Comparison of ENCODE assay signal across 24 cellular contexts in genomic region chrX:108025954-108026616, GRCh38. TPM values are rescaled to one million over a fixed set of nuclear protein-coding genes. Genes with fewer than 3 reads are reported as not detected.
DNase-seq lines count a peak whose midpoint lies in the region; ATAC-seq and TF ChIP-seq lines count a peak whose summit lies in the region.
"Had no signal": no experiment of that assay in that cellular context is flagged by ENCODE, and none has a peak within 500 bp of the region (broad histone marks: within the 10 kb centered on the region; RNA-seq: fewer than 3 reads in every experiment).

No MANE protein-coding gene starts in this region.

- H3K4me3 ChIP-seq in mucosa of descending colon (no peak overlapping the region), gastrocnemius medialis (no peak overlapping the region)
- H3K4me3 ChIP-seq: ascending aorta, heart left ventricle, suprapubic skin, uterus had no signal

- in situ Hi-C loops in gastrocnemius medialis (cut with MboI; ENCODE audit: low sequenced_read_pairs in 4 of 4): no loop called here

- H3K27ac ChIP-seq in gastrocnemius medialis: no peak overlapping the region
- H3K27ac ChIP-seq: ascending aorta, heart left ventricle, suprapubic skin, uterus had no signal

- peak; percentile 3 for DNase-seq in NCI-H748 (lab: John Stamatoyannopoulos, UW; ENCODE audit: unreplicated experiment)
- no peak for DNase-seq in NCI-H748 treated with DMSO at 0.1 percent for 48 hours (lab: John Stamatoyannopoulos, UW)
- DNase-seq in HT-29 (ENCODE audit: low spot score): peak; percentile 48
- DNase-seq in central memory CD4-positive, alpha-beta T cell: peak; percentile 46
- no peak for DNase-seq in mucosa of descending colon
- no peak for DNase-seq in stimulated activated CD4-positive, alpha-beta T cell treated with anti-CD3 and anti-CD28 coated beads, Interleukin-4, amount 100 ng/mL, for 24 hours
- DNase-seq in NCI-H2029 treated with DMSO at 0.1 percent for 48 hours (lab: John Stamatoyannopoulos, UW): no peak
- DNase-seq in gastrocnemius medialis: no peak
- DNase-seq: activated CD4-positive, alpha-beta T cell treated with anti-CD3 and anti-CD28 coated beads for 48 hours; activated gamma-delta T cell treated with Interleukin-2 at 50 U/mL for 16 hours; Calu3; heart left ventricle; left ventricle myocardium superior; NCI-H146; NCI-H82; SHP77 treated with DMSO at 0.1 percent for 48 hours; stimulated activated CD4-positive, alpha-beta T cell treated with anti-CD3 and anti-CD28 coated beads, Interleukin-4, amount 100 ng/mL, for 1 hour; uterus had no signal

- H3K36me3 ChIP-seq in mucosa of descending colon (ENCODE audit: low read depth) (no peaks in the 10 kb centered on the region), gastrocnemius medialis (no peaks in the 10 kb centered on the region)
- H3K36me3 ChIP-seq: ascending aorta, heart left ventricle, suprapubic skin, uterus had no signal

- intact Hi-C loops in mucosa of descending colon (cut with DNase I, micrococcal nuclease): no loop called here
- intact Hi-C loops in gastrocnemius medialis (cut with DNase I; ENCODE audit: low total_unique reads): no loop called here

- H3K27me3 ChIP-seq in gastrocnemius medialis: peaks cover 0 to 7% (median 0%) of the 10 kb centered on the region in 3 donors
- H3K27me3 ChIP-seq: ascending aorta, suprapubic skin had no signal

- no peak for TF ChIP-seq CTCF in mucosa of descending colon (IDR thresholded peaks at IDR 0.05)
- no peak for TF ChIP-seq CTCF in gastrocnemius medialis (IDR thresholded peaks at IDR 0.05 in 4 of 5, conservative IDR thresholded peaks at IDR 0.05 in 1 of 5)

- H3K9me3 ChIP-seq in mucosa of descending colon: no peaks in the 10 kb centered on the region
- no peaks in the 10 kb centered on the region for H3K9me3 ChIP-seq in gastrocnemius medialis
- H3K9me3 ChIP-seq: ascending aorta, heart left ventricle, suprapubic skin, uterus had no signal

- ATAC-seq in mucosa of descending colon: peak; percentile 96
- ATAC-seq in gastrocnemius medialis: no peak
- ATAC-seq: HCT116, heart left ventricle, left ventricle myocardium superior had no signal

- H3K4me1 ChIP-seq in mucosa of descending colon (ENCODE audit: low read depth) (peaks cover 3% of the 10 kb centered on the region), gastrocnemius medialis (no peaks in the 10 kb centered on the region)
- H3K4me1 ChIP-seq: ascending aorta, heart left ventricle, suprapubic skin, uterus had no signal

- TF ChIP-seq POLR2A in gastrocnemius medialis (IDR thresholded peaks at IDR 0.05): no peak

RNA-seq across cellular contexts. Expression of gene VSIG1, which starts 18.8 kb away (rescaled TPM):
- 0.26 TPM in 1 of 2 replicates, not detected in the other for total RNA-seq in HT-29 (2014; rRNA removed; shearing (Covaris generic))
- total RNA-seq in mucosa of descending colon (under 1 TPM in 1 of 3 donors, not detected in 2; 0.58 TPM), gastrocnemius medialis (not detected)
- total RNA-seq: A172, left ventricle myocardium superior had no signal

RNA-seq across cellular contexts. Expression of gene TEX13B, which starts 43.9 kb away (rescaled TPM):
- total RNA-seq in HT-29 (2014; rRNA removed; shearing (Covaris generic)): not detected in 2 replicates
- not detected for total RNA-seq in mucosa of descending colon
- not detected for total RNA-seq in gastrocnemius medialis
- total RNA-seq: A172, ascending aorta, Calu3, heart left ventricle, left ventricle myocardium superior, M059J, mononuclear cell, suprapubic skin, uterus had no signal

Comparison
In these comparisons a context has a peak if more than half of its experiments do, and no peak if none do; other contexts are left out.
1. DNase-seq: peak in NCI-H748 (single experiment), HT-29 (single experiment) and central memory CD4-positive, alpha-beta T cell (single experiment); none in NCI-H748 treated with DMSO at 0.1 percent for 48 hours (single experiment), mucosa of descending colon (0 of 3), stimulated activated CD4-positive, alpha-beta T cell treated with anti-CD3 and anti-CD28 coated beads, Interleukin-4, amount 100 ng/mL, for 24 hours (single experiment), NCI-H2029 treated with DMSO at 0.1 percent for 48 hours (single experiment) and gastrocnemius medialis (0 of 2).